ENCODE assay signal across 1 cellular context in the genomic region with DNA sequence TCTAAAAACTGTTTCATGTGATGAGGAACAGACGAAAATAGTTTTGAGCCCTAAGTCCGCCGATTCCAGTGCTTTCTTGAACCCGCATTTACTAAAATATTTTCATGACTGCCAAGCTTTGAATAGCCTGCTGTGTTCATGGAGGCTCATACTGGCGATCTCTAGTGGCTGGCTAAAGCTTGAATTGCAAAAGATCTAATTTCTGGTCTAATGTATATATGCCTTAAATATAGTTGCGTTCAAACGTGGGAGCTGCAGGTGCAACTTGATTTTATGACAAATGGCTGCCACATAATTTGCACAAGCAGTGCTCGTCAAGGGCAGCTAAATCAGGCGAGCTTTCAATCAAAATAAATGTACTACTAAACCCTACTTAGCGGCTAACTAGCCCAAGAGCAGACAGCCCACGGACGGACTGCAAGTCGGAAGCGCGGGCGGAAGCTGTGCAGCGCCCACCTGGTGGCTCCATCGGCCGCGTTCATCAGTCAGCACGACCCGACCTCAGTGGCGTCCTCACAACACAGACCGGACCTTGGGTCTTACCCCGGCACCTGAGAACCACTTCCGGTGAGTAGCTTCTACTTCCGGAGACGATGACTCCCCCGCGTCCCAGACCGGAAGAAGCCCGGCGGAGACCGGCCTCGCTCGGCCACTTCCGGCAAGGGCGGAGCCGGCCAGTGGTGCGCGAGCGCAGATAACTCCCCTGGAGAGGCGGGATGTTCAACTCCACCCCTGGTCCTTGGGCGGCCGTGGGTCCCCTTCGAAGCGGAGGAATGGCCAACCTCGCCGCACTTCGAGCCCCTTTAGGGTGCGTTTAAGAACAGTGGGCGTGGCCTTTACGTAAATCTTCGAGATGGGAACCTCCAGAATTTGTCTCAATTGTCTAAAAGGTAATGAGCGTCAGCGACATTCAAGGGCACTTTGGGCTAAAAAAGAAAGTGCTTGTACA.
TF ChIP-seq lines count a peak whose summit lies in the region.

No MANE protein-coding gene starts in this region.

TF ChIP-seq in GM12878, 131 proteins besides CTCF, POLR2A, EP300 and RAD21 (continued from another document):
- TF ChIP-seq, protein P1, sequence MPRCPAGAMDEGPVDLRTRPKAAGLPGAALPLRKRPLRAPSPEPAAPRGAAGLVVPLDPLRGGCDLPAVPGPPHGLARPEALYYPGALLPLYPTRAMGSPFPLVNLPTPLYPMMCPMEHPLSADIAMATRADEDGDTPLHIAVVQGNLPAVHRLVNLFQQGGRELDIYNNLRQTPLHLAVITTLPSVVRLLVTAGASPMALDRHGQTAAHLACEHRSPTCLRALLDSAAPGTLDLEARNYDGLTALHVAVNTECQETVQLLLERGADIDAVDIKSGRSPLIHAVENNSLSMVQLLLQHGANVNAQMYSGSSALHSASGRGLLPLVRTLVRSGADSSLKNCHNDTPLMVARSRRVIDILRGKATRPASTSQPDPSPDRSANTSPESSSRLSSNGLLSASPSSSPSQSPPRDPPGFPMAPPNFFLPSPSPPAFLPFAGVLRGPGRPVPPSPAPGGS (IDR thresholded peaks at IDR 0.05; ENCODE audit: borderline replicate concordance, insufficient read depth, low read depth, low read length, poor library complexity, severe bottlenecking): peak; percentile 94
- TF ChIP-seq FOS (IDR thresholded peaks at IDR 0.05; ENCODE audit: borderline replicate concordance, extremely low read depth, insufficient read length): no peak
- peak; percentile 81 for TF ChIP-seq RUNX3 (IDR thresholded peaks at IDR 0.05; ENCODE audit: low read length)
- TF ChIP-seq, protein P2, sequence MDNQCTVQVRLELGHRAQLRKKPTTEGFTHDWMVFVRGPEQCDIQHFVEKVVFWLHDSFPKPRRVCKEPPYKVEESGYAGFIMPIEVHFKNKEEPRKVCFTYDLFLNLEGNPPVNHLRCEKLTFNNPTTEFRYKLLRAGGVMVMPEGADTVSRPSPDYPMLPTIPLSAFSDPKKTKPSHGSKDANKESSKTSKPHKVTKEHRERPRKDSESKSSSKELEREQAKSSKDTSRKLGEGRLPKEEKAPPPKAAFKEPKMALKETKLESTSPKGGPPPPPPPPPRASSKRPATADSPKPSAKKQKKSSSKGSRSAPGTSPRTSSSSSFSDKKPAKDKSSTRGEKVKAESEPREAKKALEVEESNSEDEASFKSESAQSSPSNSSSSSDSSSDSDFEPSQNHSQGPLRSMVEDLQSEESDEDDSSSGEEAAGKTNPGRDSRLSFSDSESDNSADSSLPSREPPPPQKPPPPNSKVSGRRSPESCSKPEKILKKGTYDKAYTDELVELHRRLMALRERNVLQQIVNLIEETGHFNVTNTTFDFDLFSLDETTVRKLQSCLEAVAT (IDR thresholded peaks at IDR 0.05): no peak
- TF ChIP-seq SMAD5 (IDR thresholded peaks at IDR 0.05; ENCODE audit: low read depth): 0 out of 2 replicates have a peak, but pooled peaks have one; percentile 57
- TF ChIP-seq, protein P3, sequence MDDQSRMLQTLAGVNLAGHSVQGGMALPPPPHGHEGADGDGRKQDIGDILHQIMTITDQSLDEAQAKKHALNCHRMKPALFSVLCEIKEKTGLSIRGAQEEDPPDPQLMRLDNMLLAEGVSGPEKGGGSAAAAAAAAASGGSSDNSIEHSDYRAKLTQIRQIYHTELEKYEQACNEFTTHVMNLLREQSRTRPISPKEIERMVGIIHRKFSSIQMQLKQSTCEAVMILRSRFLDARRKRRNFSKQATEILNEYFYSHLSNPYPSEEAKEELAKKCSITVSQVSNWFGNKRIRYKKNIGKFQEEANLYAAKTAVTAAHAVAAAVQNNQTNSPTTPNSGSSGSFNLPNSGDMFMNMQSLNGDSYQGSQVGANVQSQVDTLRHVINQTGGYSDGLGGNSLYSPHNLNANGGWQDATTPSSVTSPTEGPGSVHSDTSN (IDR thresholded peaks at IDR 0.05; ENCODE audit: insufficient replicate concordance, low read depth, low read length): no peak
- no peak for TF ChIP-seq HDAC2 (IDR thresholded peaks at IDR 0.05)
- TF ChIP-seq TCF7 (IDR thresholded peaks at IDR 0.05; ENCODE audit: borderline replicate concordance): no peak
- TF ChIP-seq MTA3 (IDR thresholded peaks at IDR 0.05; ENCODE audit: borderline replicate concordance, low read length): peak; percentile 78; the same call in 1 of the 2 replicates
- TF ChIP-seq NR2C2 (IDR thresholded peaks at IDR 0.05; ENCODE audit: borderline replicate concordance, control insufficient read depth, insufficient read length, low read depth): no peak
- no peak for TF ChIP-seq MEF2B (IDR thresholded peaks at IDR 0.05; ENCODE audit: partially characterized antibody, poor library complexity, severe bottlenecking)
- TF ChIP-seq KLF5 (IDR thresholded peaks at IDR 0.05; ENCODE audit: partially characterized antibody): no peak
- no peak for TF ChIP-seq SPI1 (IDR thresholded peaks at IDR 0.05; ENCODE audit: borderline replicate concordance, insufficient read depth, low read depth, low read length)
- no peak for TF ChIP-seq HDAC6 (IDR thresholded peaks at IDR 0.05; ENCODE audit: unreplicated experiment)
- TF ChIP-seq BACH1 (IDR thresholded peaks at IDR 0.05; ENCODE audit: borderline replicate concordance): peak; percentile 81
- TF ChIP-seq, protein P4, sequence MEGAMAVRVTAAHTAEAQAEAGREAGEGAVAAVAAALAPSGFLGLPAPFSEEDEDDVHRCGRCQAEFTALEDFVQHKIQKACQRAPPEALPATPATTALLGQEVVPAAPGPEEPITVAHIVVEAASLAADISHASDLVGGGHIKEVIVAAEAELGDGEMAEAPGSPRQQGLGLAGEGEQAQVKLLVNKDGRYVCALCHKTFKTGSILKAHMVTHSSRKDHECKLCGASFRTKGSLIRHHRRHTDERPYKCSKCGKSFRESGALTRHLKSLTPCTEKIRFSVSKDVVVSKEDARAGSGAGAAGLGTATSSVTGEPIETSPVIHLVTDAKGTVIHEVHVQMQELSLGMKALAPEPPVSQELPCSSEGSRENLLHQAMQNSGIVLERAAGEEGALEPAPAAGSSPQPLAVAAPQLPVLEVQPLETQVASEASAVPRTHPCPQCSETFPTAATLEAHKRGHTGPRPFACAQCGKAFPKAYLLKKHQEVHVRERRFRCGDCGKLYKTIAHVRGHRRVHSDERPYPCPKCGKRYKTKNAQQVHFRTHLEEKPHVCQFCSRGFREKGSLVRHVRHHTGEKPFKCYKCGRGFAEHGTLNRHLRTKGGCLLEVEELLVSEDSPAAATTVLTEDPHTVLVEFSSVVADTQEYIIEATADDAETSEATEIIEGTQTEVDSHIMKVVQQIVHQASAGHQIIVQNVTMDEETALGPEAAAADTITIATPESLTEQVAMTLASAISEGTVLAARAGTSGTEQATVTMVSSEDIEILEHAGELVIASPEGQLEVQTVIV (IDR thresholded peaks at IDR 0.05; ENCODE audit: borderline replicate concordance, partially characterized antibody): peak; percentile 87
- TF ChIP-seq, protein P5, sequence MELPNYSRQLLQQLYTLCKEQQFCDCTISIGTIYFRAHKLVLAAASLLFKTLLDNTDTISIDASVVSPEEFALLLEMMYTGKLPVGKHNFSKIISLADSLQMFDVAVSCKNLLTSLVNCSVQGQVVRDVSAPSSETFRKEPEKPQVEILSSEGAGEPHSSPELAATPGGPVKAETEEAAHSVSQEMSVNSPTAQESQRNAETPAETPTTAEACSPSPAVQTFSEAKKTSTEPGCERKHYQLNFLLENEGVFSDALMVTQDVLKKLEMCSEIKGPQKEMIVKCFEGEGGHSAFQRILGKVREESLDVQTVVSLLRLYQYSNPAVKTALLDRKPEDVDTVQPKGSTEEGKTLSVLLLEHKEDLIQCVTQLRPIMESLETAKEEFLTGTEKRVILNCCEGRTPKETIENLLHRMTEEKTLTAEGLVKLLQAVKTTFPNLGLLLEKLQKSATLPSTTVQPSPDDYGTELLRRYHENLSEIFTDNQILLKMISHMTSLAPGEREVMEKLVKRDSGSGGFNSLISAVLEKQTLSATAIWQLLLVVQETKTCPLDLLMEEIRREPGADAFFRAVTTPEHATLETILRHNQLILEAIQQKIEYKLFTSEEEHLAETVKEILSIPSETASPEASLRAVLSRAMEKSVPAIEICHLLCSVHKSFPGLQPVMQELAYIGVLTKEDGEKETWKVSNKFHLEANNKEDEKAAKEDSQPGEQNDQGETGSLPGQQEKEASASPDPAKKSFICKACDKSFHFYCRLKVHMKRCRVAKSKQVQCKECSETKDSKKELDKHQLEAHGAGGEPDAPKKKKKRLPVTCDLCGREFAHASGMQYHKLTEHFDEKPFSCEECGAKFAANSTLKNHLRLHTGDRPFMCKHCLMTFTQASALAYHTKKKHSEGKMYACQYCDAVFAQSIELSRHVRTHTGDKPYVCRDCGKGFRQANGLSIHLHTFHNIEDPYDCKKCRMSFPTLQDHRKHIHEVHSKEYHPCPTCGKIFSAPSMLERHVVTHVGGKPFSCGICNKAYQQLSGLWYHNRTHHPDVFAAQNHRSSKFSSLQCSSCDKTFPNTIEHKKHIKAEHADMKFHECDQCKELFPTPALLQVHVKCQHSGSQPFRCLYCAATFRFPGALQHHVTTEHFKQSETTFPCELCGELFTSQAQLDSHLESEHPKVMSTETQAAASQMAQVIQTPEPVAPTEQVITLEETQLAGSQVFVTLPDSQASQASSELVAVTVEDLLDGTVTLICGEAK (IDR thresholded peaks at IDR 0.05; ENCODE audit: borderline replicate concordance): peak; percentile 99
- TF ChIP-seq TAF1 (IDR thresholded peaks at IDR 0.05; ENCODE audit: borderline replicate concordance, low read depth, low read length): peak; percentile 90; the same call in 1 of the 2 replicates
- TF ChIP-seq TBL1XR1 (IDR thresholded peaks at IDR 0.05; ENCODE audit: low read depth, low read length): peak; percentile 71
- TF ChIP-seq RFX5 (IDR thresholded peaks at IDR 0.05; ENCODE audit: low read depth, low read length): no peak; the same call in 1 of the 2 replicates
- TF ChIP-seq POU2F2 (IDR thresholded peaks at IDR 0.05; ENCODE audit: borderline replicate concordance, low read depth, low read length): no peak; the same call in 1 of the 3 replicates
- TF ChIP-seq LARP7 (IDR thresholded peaks at IDR 0.05): peak; percentile 66
TF ChIP-seq in GM12878: peak in this region for 66.
